ENCODE assay signal across 24 cellular contexts in genomic region chr14:29576997-29577396, GRCh38.
"Had no signal": no experiment of that assay in that cellular context is flagged by ENCODE, and none has a peak within 500 bp of the region (broad histone marks: within the 10 kb centered on the region; RNA-seq: fewer than 3 reads in every experiment).

No MANE protein-coding gene starts in this region.

- H3K9ac ChIP-seq: neural progenitor cell had no signal

- H3K4me2 ChIP-seq: hepatocyte, neural progenitor cell had no signal

- H3K4me3 ChIP-seq: coronary artery, esophagus muscularis mucosa, gastroesophageal sphincter, heart left ventricle, hepatocyte, left lung, mucosa of descending colon, neural progenitor cell, prostate gland, sigmoid colon, testis, tibial artery had no signal

- H3K9me3 ChIP-seq: esophagus muscularis mucosa, gastroesophageal sphincter, mucosa of descending colon, prostate gland, sigmoid colon, testis, tibial artery had no signal

- H3K27me3 ChIP-seq: esophagus muscularis mucosa, foreskin keratinocyte, gastroesophageal sphincter, heart left ventricle, hepatocyte, left lung, neural progenitor cell, sigmoid colon, testis, tibial artery had no signal

- H2AFZ ChIP-seq: hepatocyte, neural progenitor cell had no signal

- ATAC-seq: foreskin keratinocyte; gastroesophageal sphincter; heart left ventricle; left cardiac atrium; left lung; mucosa of descending colon; natural killer cell treated with Interleukin-12 subunit alpha and Interleukin-12 subunit beta and Interleukin-15 and Interleukin-18, amount 100 ng/mL, for 72 hours; right cardiac atrium; stimulated activated memory B cell treated with anti-CD40 and anti-IgM and Interleukin-4, amounts not matched to agents 10 μg/mL and 1 μg/mL and 100 μg/mL, for 72 hours; stimulated activated naive CD8-positive, alpha-beta T cell treated with anti-CD3 and anti-CD28 coated beads, Interleukin-15, Interleukin-2, amounts not matched to agents 100 U/mL and 50 U/mL, for 24 hours had no signal

- H3K27ac ChIP-seq: coronary artery, esophagus muscularis mucosa, foreskin keratinocyte, gastroesophageal sphincter, heart left ventricle, hepatocyte, left lung, neural progenitor cell, prostate gland, sigmoid colon, testis, tibial artery had no signal

- H3K36me3 ChIP-seq: left lung, neural progenitor cell, prostate gland had no signal

- DNase-seq: dermis blood vessel endothelial cell; effector memory CD4-positive, alpha-beta T cell; foreskin keratinocyte; heart left ventricle; left cardiac atrium; left lung; mesenchymal stem cell; mucosa of descending colon; naive B cell; right cardiac atrium; sigmoid colon; stimulated activated CD4-positive, alpha-beta T cell treated with anti-CD3 and anti-CD28 coated beads, Interleukin-4, amount 100 ng/mL, for 4 hours; stimulated activated naive CD8-positive, alpha-beta T cell treated with anti-CD3 and anti-CD28 coated beads, Interleukin-15, Interleukin-2, amounts not matched to agents 100 U/mL and 50 U/mL, for 24 hours; substantia nigra; testis; tibial artery had no signal

- H3K4me1 ChIP-seq: foreskin keratinocyte, gastroesophageal sphincter, heart left ventricle, left lung, prostate gland, sigmoid colon, testis, tibial artery had no signal
